In the genomic region with DNA sequence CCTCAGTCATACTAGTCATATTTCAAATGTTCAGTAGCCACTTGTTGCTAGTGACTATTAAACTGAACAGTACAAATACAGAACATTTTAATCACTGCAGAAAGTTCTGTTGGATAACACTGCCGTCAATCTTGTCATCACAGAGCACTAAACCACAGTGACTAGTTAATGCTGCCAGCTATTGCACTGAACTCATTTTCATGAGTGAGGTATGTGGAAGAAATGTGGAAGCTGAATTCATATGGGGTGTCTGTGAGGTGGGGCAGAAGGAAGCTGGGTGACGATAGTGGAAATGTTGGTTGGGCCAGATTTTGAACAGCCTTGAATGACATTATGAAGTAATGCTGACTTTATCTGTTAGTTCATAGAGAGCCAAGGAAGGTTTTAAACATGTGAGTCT, we compare ENCODE assay signal across 1 cellular context.
TF ChIP-seq lines count a peak whose summit lies in the region.

No MANE protein-coding gene starts in this region.

TF ChIP-seq in IMR-90, 13 proteins besides CTCF, POLR2A, EP300 and RAD21:
- TF ChIP-seq, protein P1, sequence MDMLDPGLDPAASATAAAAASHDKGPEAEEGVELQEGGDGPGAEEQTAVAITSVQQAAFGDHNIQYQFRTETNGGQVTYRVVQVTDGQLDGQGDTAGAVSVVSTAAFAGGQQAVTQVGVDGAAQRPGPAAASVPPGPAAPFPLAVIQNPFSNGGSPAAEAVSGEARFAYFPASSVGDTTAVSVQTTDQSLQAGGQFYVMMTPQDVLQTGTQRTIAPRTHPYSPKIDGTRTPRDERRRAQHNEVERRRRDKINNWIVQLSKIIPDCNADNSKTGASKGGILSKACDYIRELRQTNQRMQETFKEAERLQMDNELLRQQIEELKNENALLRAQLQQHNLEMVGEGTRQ (IDR thresholded peaks at IDR 0.05; ENCODE audit: low read depth, low read length): no peak
- no peak for TF ChIP-seq FOS (IDR thresholded peaks at IDR 0.05; ENCODE audit: low read depth, low read length)
- no peak for TF ChIP-seq MAFK (IDR thresholded peaks at IDR 0.05; ENCODE audit: low read depth, low read length)
- TF ChIP-seq MAZ (IDR thresholded peaks at IDR 0.05; ENCODE audit: borderline replicate concordance, low read depth, low read length): no peak
- TF ChIP-seq NFE2L2 (IDR thresholded peaks at IDR 0.05; ENCODE audit: low read depth, low read length): no peak
- no peak for TF ChIP-seq MXI1 (IDR thresholded peaks at IDR 0.05; ENCODE audit: borderline replicate concordance, low read depth, low read length)
- TF ChIP-seq CEBPB (IDR thresholded peaks at IDR 0.05; ENCODE audit: low read depth, low read length): no peak
- no peak for TF ChIP-seq SMC3 (IDR thresholded peaks at IDR 0.05; ENCODE audit: low read depth, low read length)
- TF ChIP-seq RCOR1 (IDR thresholded peaks at IDR 0.05; ENCODE audit: insufficient replicate concordance, low read length): no peak
- no peak for TF ChIP-seq RFX5 (IDR thresholded peaks at IDR 0.05; ENCODE audit: low read depth, low read length)
- no peak for TF ChIP-seq BHLHE40 (IDR thresholded peaks at IDR 0.05; ENCODE audit: low read depth, low read length)
- TF ChIP-seq, protein P2, sequence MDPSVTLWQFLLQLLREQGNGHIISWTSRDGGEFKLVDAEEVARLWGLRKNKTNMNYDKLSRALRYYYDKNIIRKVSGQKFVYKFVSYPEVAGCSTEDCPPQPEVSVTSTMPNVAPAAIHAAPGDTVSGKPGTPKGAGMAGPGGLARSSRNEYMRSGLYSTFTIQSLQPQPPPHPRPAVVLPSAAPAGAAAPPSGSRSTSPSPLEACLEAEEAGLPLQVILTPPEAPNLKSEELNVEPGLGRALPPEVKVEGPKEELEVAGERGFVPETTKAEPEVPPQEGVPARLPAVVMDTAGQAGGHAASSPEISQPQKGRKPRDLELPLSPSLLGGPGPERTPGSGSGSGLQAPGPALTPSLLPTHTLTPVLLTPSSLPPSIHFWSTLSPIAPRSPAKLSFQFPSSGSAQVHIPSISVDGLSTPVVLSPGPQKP (IDR thresholded peaks at IDR 0.05; ENCODE audit: borderline replicate concordance, low read depth, low read length): no peak
